ENCODE assay signal across 1 cellular context in the genomic region with DNA sequence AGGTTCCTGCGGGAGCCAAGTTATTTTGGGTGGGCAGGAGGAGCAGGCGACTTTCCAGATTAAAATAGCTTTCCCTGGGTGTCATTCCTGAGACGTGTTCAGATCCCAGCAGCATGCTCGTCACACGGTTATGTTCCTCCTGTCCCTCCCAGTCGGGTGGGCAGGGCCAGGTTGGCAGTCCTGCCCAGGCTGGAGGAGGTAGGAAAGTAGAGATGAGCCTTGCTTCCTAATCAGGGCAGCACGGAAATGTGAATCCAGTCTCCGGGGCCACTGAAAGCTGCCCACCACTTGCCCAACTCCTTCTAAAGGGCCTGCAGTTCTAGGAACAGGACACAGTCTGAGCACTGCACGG.
TF ChIP-seq lines count a peak whose summit lies in the region.

No MANE protein-coding gene starts in this region.

TF ChIP-seq in IMR-90, 13 proteins besides CTCF, POLR2A, EP300 and RAD21 (continued from another document):
- TF ChIP-seq CEBPB (IDR thresholded peaks at IDR 0.05; ENCODE audit: low read depth, low read length) (no peak), RCOR1 (IDR thresholded peaks at IDR 0.05; ENCODE audit: insufficient replicate concordance, low read length) (no peak), MAFK (IDR thresholded peaks at IDR 0.05; ENCODE audit: low read depth, low read length) (no peak)
- TF ChIP-seq, protein P1, sequence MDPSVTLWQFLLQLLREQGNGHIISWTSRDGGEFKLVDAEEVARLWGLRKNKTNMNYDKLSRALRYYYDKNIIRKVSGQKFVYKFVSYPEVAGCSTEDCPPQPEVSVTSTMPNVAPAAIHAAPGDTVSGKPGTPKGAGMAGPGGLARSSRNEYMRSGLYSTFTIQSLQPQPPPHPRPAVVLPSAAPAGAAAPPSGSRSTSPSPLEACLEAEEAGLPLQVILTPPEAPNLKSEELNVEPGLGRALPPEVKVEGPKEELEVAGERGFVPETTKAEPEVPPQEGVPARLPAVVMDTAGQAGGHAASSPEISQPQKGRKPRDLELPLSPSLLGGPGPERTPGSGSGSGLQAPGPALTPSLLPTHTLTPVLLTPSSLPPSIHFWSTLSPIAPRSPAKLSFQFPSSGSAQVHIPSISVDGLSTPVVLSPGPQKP (IDR thresholded peaks at IDR 0.05; ENCODE audit: borderline replicate concordance, low read depth, low read length), result no peak
